9 cellular contexts compared by ENCODE assay signal in genomic region chr7:102284891-102285540, GRCh38. TPM values are rescaled to one million over a fixed set of nuclear protein-coding genes. Genes with fewer than 3 reads are reported as not detected.
A peak's percentile ranks its signal among the peaks of the same experiment; 100 is the strongest.
DNase-seq lines count a peak whose midpoint lies in the region; ATAC-seq and TF ChIP-seq lines count a peak whose summit lies in the region.
"Had no signal": no experiment of that assay in that cellular context is flagged by ENCODE, and none has a peak within 500 bp of the region (broad histone marks: within the 10 kb centered on the region; RNA-seq: fewer than 3 reads in every experiment).

No MANE protein-coding gene starts in this region.

- POLR2A ChIA-PET in CD4-positive, alpha-beta T cell (lab: Charles Lee), result no interaction called here

- H3K4me3 ChIP-seq in dorsolateral prefrontal cortex, result peak overlapping the region in 31 of 59 donors; percentile 3 to 90 (median 77)
- H3K4me3 ChIP-seq in neural progenitor cell, result no peak overlapping the region

- intact Hi-C loops in CD4-positive, alpha-beta T cell (cut with DNase I, micrococcal nuclease), result loop anchor here in 1 of 2 experiments (5.0 to 10.0 kb wide), 3 partner anchors 77 to 790 kb away; partner anchors contain the start of genes ARMC10, FAM185A and FBXL13
- intact Hi-C loops in dorsolateral prefrontal cortex (cut with DNase I), result no loop called here

- H3K27me3 Mint-ChIP-seq in CD4-positive, alpha-beta T cell, result no peaks in the 10 kb centered on the region
- H3K27me3 Mint-ChIP-seq in neural progenitor cell (ENCODE audit: insufficient read depth, low read depth), result peaks cover 6% of the 10 kb centered on the region

- no peaks in the 10 kb centered on the region for H3K27me3 ChIP-seq in CD4-positive, alpha-beta T cell (ENCODE audit: control insufficient read depth, insufficient read depth, low read length)
- H3K27me3 ChIP-seq in dorsolateral prefrontal cortex (no peaks in the 10 kb centered on the region), neural progenitor cell (peaks cover 12% of the 10 kb centered on the region)

- H3K4me1 ChIP-seq in neural progenitor cell, result peaks cover 19% of the 10 kb centered on the region

- H3K36me3 Mint-ChIP-seq in CD4-positive, alpha-beta T cell (ENCODE audit: low read depth), result no peaks in the 10 kb centered on the region
- no peaks in the 10 kb centered on the region for H3K36me3 Mint-ChIP-seq in neural progenitor cell

- H3K9me3 ChIP-seq in CD4-positive, alpha-beta T cell (ENCODE audit: control insufficient read depth, low read length), result no peaks in the 10 kb centered on the region
- no peaks in the 10 kb centered on the region for H3K9me3 ChIP-seq in neural progenitor cell (ENCODE audit: low read depth)

- no peak for ATAC-seq in CD4-positive, alpha-beta T cell (ENCODE audit: poor library complexity)
- ATAC-seq in HG02763 (IDR thresholded peaks at IDR 0.05; ENCODE audit: unreplicated experiment), result no peak

- no peak for DNase-seq in CD4-positive, alpha-beta T cell
- DNase-seq in NCI-H82 treated with DMSO at 0.1 percent for 48 hours (lab: John Stamatoyannopoulos, UW; ENCODE audit: unreplicated experiment) (peak; percentile 34), dorsolateral prefrontal cortex (peak in 2 of 10 donors; percentile 23 to 31), neural progenitor cell (ENCODE audit: low spot score) (no peak), foreskin melanocyte (no peak), RPMI8226 (no peak), cerebellar nuclear complex (lab: John Stamatoyannopoulos, UW) (no peak)
- DNase-seq: NCI-H446 had no signal

- H3K4me3 Mint-ChIP-seq in CD4-positive, alpha-beta T cell, result peak overlapping the region; percentile 91
- H3K4me3 Mint-ChIP-seq in neural progenitor cell, result peak overlapping the region; percentile 85

- H3K27ac Mint-ChIP-seq in CD4-positive, alpha-beta T cell, result no peak overlapping the region
- H3K27ac Mint-ChIP-seq in neural progenitor cell, result peak overlapping the region; percentile 58

- H2AFZ ChIP-seq in neural progenitor cell (replicated peaks), result no peak overlapping the region

- no peaks in the 10 kb centered on the region for H3K36me3 ChIP-seq in neural progenitor cell

- peaks cover 26% of the 10 kb centered on the region for H4K20me1 ChIP-seq in neural progenitor cell (ENCODE audit: low read depth)

- H3K79me2 ChIP-seq in neural progenitor cell (ENCODE audit: low read depth), result no peaks in the 10 kb centered on the region

- peaks cover 14% of the 10 kb centered on the region for H3K4me1 Mint-ChIP-seq in CD4-positive, alpha-beta T cell (ENCODE audit: low read depth)
- peaks cover 22% of the 10 kb centered on the region for H3K4me1 Mint-ChIP-seq in neural progenitor cell

- no peak overlapping the region for H3K9ac ChIP-seq in neural progenitor cell

- no peak overlapping the region for H3K27ac ChIP-seq in CD4-positive, alpha-beta T cell (ENCODE audit: low read depth, low read length)
- H3K27ac ChIP-seq in dorsolateral prefrontal cortex, result peak overlapping the region in 25 of 59 donors; percentile 1 to 96 (median 85)
- H3K27ac ChIP-seq in neural progenitor cell, result no peak overlapping the region

- H3K4me2 ChIP-seq in neural progenitor cell, result peak overlapping the region; percentile 90

- CTCF ChIA-PET in CD4-positive, alpha-beta T cell (lab: Charles Lee), result no interaction called here

- H3K9me3 Mint-ChIP-seq in CD4-positive, alpha-beta T cell, result no peaks in the 10 kb centered on the region
- no peaks in the 10 kb centered on the region for H3K9me3 Mint-ChIP-seq in neural progenitor cell

- H3F3A ChIP-seq in neural progenitor cell (ENCODE audit: low read depth), result peaks cover 25% of the 10 kb centered on the region

- TF ChIP-seq CTCF in CD4-positive, alpha-beta T cell (IDR thresholded peaks at IDR 0.05), result no peak
- TF ChIP-seq CTCF in dorsolateral prefrontal cortex (IDR thresholded peaks at IDR 0.05 in 54 of 56, conservative IDR thresholded peaks at IDR 0.05 in 2 of 56; ENCODE audit: low read depth in 1 of 56, partially characterized antibody in 56 of 56), result no peak
- no peak for TF ChIP-seq CTCF in neural progenitor cell (IDR thresholded peaks at IDR 0.05)

RNA-seq across cellular contexts. Expression of gene SH2B2, which starts 1.7 kb away (rescaled TPM):
- under 1 TPM; 0.77 to 0.95 TPM for total RNA-seq in CD4-positive, alpha-beta T cell
- 10 to 100 TPM in 22 of 120 experiments, 1 to 10 TPM in 98; 2.5 to 15.8 (median 7.9) TPM for total RNA-seq in dorsolateral prefrontal cortex
- 2.0 and 15.1 TPM in 2 replicates for total RNA-seq in neural progenitor cell (ENCODE audit: low replicate concordance)
